Comparison of ENCODE assay signal across 9 cellular contexts in genomic region chr22:19886605-19887250, GRCh38. TPM values are rescaled to one million over a fixed set of nuclear protein-coding genes. Genes with fewer than 3 reads are reported as not detected.
A peak's percentile ranks its signal among the peaks of the same experiment; 100 is the strongest.
DNase-seq lines count a peak whose midpoint lies in the region; ATAC-seq and TF ChIP-seq lines count a peak whose summit lies in the region.
"Had no signal": no experiment of that assay in that cellular context is flagged by ENCODE, and none has a peak within 500 bp of the region (broad histone marks: within the 10 kb centered on the region; RNA-seq: fewer than 3 reads in every experiment).

No MANE protein-coding gene starts in this region.

- H3K9me3 ChIP-seq in BE2C = no peaks in the 10 kb centered on the region

- no peak for ATAC-seq in GM18511 (IDR thresholded peaks at IDR 0.05; ENCODE audit: unreplicated experiment)
- no peak for ATAC-seq in HG02884 (IDR thresholded peaks at IDR 0.05; ENCODE audit: unreplicated experiment)
- ATAC-seq: left colon had no signal

- no peaks in the 10 kb centered on the region for H3K27me3 ChIP-seq in BE2C

- TF ChIP-seq CTCF in BE2C (IDR thresholded peaks at IDR 0.05; ENCODE audit: low read depth, low read length) = no peak
- TF ChIP-seq CTCF in NB4 (IDR thresholded peaks at IDR 0.05; ENCODE audit: low read depth, low read length) = no peak

- no peak overlapping the region for H3K4me3 ChIP-seq in BE2C (ENCODE audit: low read depth, low read length)
- H3K4me3 ChIP-seq in NB4 (ENCODE audit: low read depth, low read length) = no peak overlapping the region

- TF ChIP-seq POLR2A in NB4 (IDR thresholded peaks at IDR 0.05; ENCODE audit: extremely low read depth, insufficient read length) = peak; percentile 24

- H3K36me3 ChIP-seq in BE2C = no peaks in the 10 kb centered on the region; the same call in 1 of the 2 replicates

- DNase-seq in BE2C = peak; percentile 3
- DNase-seq in NB4 (ENCODE audit: low read depth) = peak; percentile 93
- DNase-seq in activated effector memory CD4-positive, alpha-beta T cell treated with anti-CD3 and anti-CD28 coated beads, Interleukin-2, amount 50 U/mL, for 16 hours = peak; percentile 72
- DNase-seq in kidney glomerular epithelial cell (lab: John Stamatoyannopoulos, UW) = peak; percentile 7
- DNase-seq in DMS53 treated with DMSO at 0.1 percent for 48 hours (lab: John Stamatoyannopoulos, UW; ENCODE audit: unreplicated experiment) = no peak
- no peak for DNase-seq in stimulated activated CD8-positive, alpha-beta memory T cell treated with anti-CD3 and anti-CD28 coated beads, Interleukin-4, amount 100 ng/mL, for 48 hours

- peaks cover 15% of the 10 kb centered on the region for H3K4me1 ChIP-seq in BE2C

RNA-seq across cellular contexts. Expression of gene GNB1L, which starts 32.1 kb away (rescaled TPM):
- 3.2 TPM for polyA plus RNA-seq in BE2C (2012; ENCODE audit: insufficient read depth, insufficient read length, low read depth)

RNA-seq across cellular contexts. Expression of gene RTL10, which starts 32.1 kb away (rescaled TPM):
- 49.7 TPM for polyA plus RNA-seq in BE2C (2012; ENCODE audit: insufficient read depth, insufficient read length, low read depth)

RNA-seq across cellular contexts. Expression of gene COMT, which starts 54.8 kb away (rescaled TPM):
- 286 TPM for polyA plus RNA-seq in BE2C (2012; ENCODE audit: insufficient read depth, insufficient read length, low read depth)

RNA-seq across cellular contexts. Expression of gene TXNRD2, which starts 54.9 kb away (rescaled TPM):
- polyA plus RNA-seq in BE2C (2012; ENCODE audit: insufficient read depth, insufficient read length, low read depth) = 46.2 TPM

Comparison
In these comparisons a context has a peak if more than half of its experiments do, and no peak if none do; other contexts are left out.
1. DNase-seq: peak in BE2C (single experiment), NB4 (single experiment), activated effector memory CD4-positive, alpha-beta T cell treated with anti-CD3 and anti-CD28 coated beads, Interleukin-2, amount 50 U/mL, for 16 hours (single experiment) and kidney glomerular epithelial cell (single experiment); none in DMS53 treated with DMSO at 0.1 percent for 48 hours (single experiment) and stimulated activated CD8-positive, alpha-beta memory T cell treated with anti-CD3 and anti-CD28 coated beads, Interleukin-4, amount 100 ng/mL, for 48 hours (single experiment).